ENCODE assay signal across 8 cellular contexts in genomic region chr7:85554294-85554877, GRCh38.
DNase-seq lines count a peak whose midpoint lies in the region; ATAC-seq, FAIRE-seq and TF ChIP-seq lines count a peak whose summit lies in the region.

No MANE protein-coding gene starts in this region.

- peak; percentile 86 for FAIRE-seq in kidney (lab: Jason Lieb, UNC)

- H3K4me3 ChIP-seq in kidney (ENCODE audit: low read length in 2 of 2) = no peak overlapping the region
- no peak overlapping the region for H3K4me3 ChIP-seq in upper lobe of right lung
- H3K4me3 ChIP-seq in MG63 = no peak overlapping the region

- DNase-seq in D341Med (ENCODE audit: low spot score) (peak; percentile 41), NCI-H226 (peak; percentile 35), astrocyte of the hippocampus (ENCODE audit: low read depth, low spot score) (peak; percentile 74), kidney (no peak), upper lobe of right lung (no peak), MG63 (no peak)

- H3K27me3 ChIP-seq in upper lobe of right lung = no peaks in the 10 kb centered on the region
- H3K27me3 ChIP-seq in MG63 = no peaks in the 10 kb centered on the region

- H3K4me1 ChIP-seq in kidney (ENCODE audit: control insufficient read depth in 1 of 2, insufficient read depth in 1 of 2, low read depth in 1 of 2, low read length in 2 of 2) (no peaks in the 10 kb centered on the region), upper lobe of right lung (no peaks in the 10 kb centered on the region)

- H3K27ac ChIP-seq in kidney (ENCODE audit: low read depth in 2 of 2, low read length in 2 of 2) (no peak overlapping the region), upper lobe of right lung (no peak overlapping the region)

- intact Hi-C loops in kidney (cut with DNase I) = loop anchor here (10.0 kb wide), 1 partner anchor 510 kb away; no protein-coding TSS in a partner anchor
- intact Hi-C loops in upper lobe of right lung (cut with DNase I) = no loop called here

- H3K36me3 ChIP-seq in kidney (ENCODE audit: control insufficient read depth in 1 of 2, insufficient read depth in 2 of 2, low read length in 2 of 2) = no peaks in the 10 kb centered on the region
- H3K36me3 ChIP-seq in upper lobe of right lung = no peaks in the 10 kb centered on the region
- H3K36me3 ChIP-seq in MG63 = no peaks in the 10 kb centered on the region

- TF ChIP-seq CTCF in kidney (IDR thresholded peaks at IDR 0.05; ENCODE audit: borderline replicate concordance, extremely low read depth, insufficient read depth) (peak; percentile 69), upper lobe of right lung (IDR thresholded peaks at IDR 0.05) (peak; percentile 75)

- ATAC-seq in GM19025 (IDR thresholded peaks at IDR 0.05; ENCODE audit: low read depth, unreplicated experiment) = peak; percentile 72
- peak; percentile 90 for ATAC-seq in HG03159 (IDR thresholded peaks at IDR 0.05; ENCODE audit: unreplicated experiment)
- peak; percentile 86 for ATAC-seq in upper lobe of right lung

- H3K9me3 ChIP-seq in kidney (ENCODE audit: control insufficient read depth in 1 of 2, low read length in 2 of 2) (no peaks in the 10 kb centered on the region), upper lobe of right lung (no peaks in the 10 kb centered on the region), MG63 (no peaks in the 10 kb centered on the region)

- no peak overlapping the region for H3K9ac ChIP-seq in kidney (ENCODE audit: low read length in 2 of 2)

Comparison
In these comparisons a context has a peak if more than half of its experiments do, and no peak if none do; other contexts are left out.
1. DNase-seq: peak in D341Med (single experiment), NCI-H226 (single experiment) and astrocyte of the hippocampus (single experiment); none in kidney (single experiment), upper lobe of right lung (single experiment) and MG63 (single experiment).
2. Peak in every context shown above with its lines, with median percentiles within 50 percentile points of each other: ATAC-seq.